In the genomic region with DNA sequence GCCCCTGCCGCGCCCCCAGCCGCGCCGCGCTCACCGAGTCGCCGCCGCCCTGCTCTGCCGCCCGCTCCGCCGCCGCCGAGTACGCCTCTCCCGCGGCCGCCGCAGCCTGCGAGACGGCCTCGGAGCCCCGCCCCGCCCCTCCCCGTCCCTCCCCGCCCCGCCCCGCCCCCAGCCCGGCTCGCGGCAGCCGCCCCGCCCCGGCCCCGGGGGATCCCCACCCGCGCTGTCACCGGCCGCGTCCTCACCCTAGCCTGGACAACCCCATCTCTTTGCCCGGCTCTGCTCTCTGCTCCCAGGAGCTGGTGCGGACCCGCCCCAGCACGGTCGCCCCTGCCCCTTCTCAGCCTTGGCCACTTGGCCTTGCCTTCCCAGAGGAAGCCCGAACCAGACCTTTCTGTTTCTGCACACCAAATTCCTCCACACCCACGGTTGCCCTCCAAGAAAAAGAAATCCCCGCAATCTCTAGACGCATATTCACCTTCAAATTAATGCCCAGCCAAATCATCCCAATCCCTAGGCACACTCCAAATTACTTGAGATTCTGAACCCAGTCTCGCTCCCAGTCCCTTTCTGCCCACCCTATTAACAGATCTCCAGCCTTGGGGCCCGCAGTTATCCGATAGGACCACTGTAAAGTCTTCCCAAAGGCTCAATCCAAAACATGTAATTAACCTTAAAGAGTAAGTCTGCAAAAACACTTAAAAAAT, we compare ENCODE assay signal across 8 cellular contexts. TPM values are rescaled to one million over a fixed set of nuclear protein-coding genes. Genes with fewer than 3 reads are reported as not detected.
DNase-seq lines count a peak whose midpoint lies in the region; ATAC-seq, FAIRE-seq and TF ChIP-seq lines count a peak whose summit lies in the region.

Gene CYRIA, minus strand, starts transcription at position 89 of the 707 bp plus-strand sequence. CDS start 77,715 bp downstream, outside the sequence.

- peak within 1 kb of the TSS; percentile 62 for H3K4me3 ChIP-seq in AG04450 (ENCODE audit: low read depth, low read length)
- H3K4me3 ChIP-seq in bronchial epithelial cell (ENCODE audit: low read depth, low read length): peak within 1 kb of the TSS; percentile 44
- peak within 1 kb of the TSS; percentile 43 to 61 (median 44) for H3K4me3 ChIP-seq in keratinocyte (ENCODE audit: control insufficient read depth in 2 of 3, extremely low read depth in 1 of 3, insufficient read depth in 2 of 3, low read depth in 1 of 3, low read length in 3 of 3)

- H3K9me3 ChIP-seq in AG04450 (ENCODE audit: control insufficient read depth, insufficient read depth, low read length) (no peaks in the 10 kb centered on the region), keratinocyte (ENCODE audit: control insufficient read depth, low read depth, low read length) (no peaks in the 10 kb centered on the region)

- ATAC-seq in GM19328 (IDR thresholded peaks at IDR 0.05; ENCODE audit: unreplicated experiment): peak; percentile 60
- ATAC-seq in HG03469 (IDR thresholded peaks at IDR 0.05; ENCODE audit: unreplicated experiment): peak; percentile 41
- no peak for ATAC-seq in HG03139 (IDR thresholded peaks at IDR 0.05; ENCODE audit: unreplicated experiment)

- H3K27ac ChIP-seq in AG04450 (ENCODE audit: low read depth, low read length) (peak within 1 kb of the TSS; percentile 61), keratinocyte (ENCODE audit: control insufficient read depth, insufficient read depth, low read length) (no peak within 1 kb of the TSS)

- no peaks in the 10 kb centered on the region for H3K79me2 ChIP-seq in keratinocyte (ENCODE audit: control insufficient read depth, insufficient read depth, low read length)

- DNase-seq in AG04450 (ENCODE audit: low read depth, low spot score) (no peak), T-helper 22 cell (ENCODE audit: low read depth) (peak; percentile 2), bronchial epithelial cell (ENCODE audit: low read depth) (no peak), keratinocyte (ENCODE audit: low read depth, low spot score) (no peak)
- peak; percentile 6 to 21 for DNase-seq in stimulated activated CD4-positive, alpha-beta T cell treated with anti-CD3 and anti-CD28 coated beads, Interleukin-12 subunit alpha, Interleukin-12 subunit beta, amount 100 ng/mL, for 24 hours (ENCODE audit: low read depth in 2 of 2)

- dilution Hi-C loops in keratinocyte (cut with MboI; ENCODE audit: extremely low pct_ligation_motif_present, low sequenced_read_pairs): no loop called here

- CTCF ChIA-PET in AG04450 (lab: Charles Lee): interaction anchor here (1.6 to 3.0 kb wide), 2 partner anchors 91 kb away, joined by 7 read pairs; no protein-coding TSS in a partner anchor

- H4K20me1 ChIP-seq in keratinocyte (ENCODE audit: control insufficient read depth, extremely low read depth, insufficient read depth, low read length): no peaks in the 10 kb centered on the region

- H3K36me3 ChIP-seq in bronchial epithelial cell (ENCODE audit: control insufficient read depth, insufficient read depth, low read length) (no peaks in the 10 kb centered on the region), keratinocyte (ENCODE audit: control insufficient read depth in 2 of 2, extremely low read depth in 1 of 2, insufficient read depth in 2 of 2, low read length in 2 of 2) (no peaks in the 10 kb centered on the region)

- no peaks in the 10 kb centered on the region for H3K9me1 ChIP-seq in keratinocyte (ENCODE audit: control insufficient read depth, extremely low read depth, insufficient read depth, low read length)

- H3K9ac ChIP-seq in keratinocyte (ENCODE audit: control insufficient read depth, extremely low read depth, insufficient read depth, low read length): no peak within 1 kb of the TSS

- FAIRE-seq in bronchial epithelial cell (lab: Jason Lieb, UNC) (no peak), keratinocyte (lab: Jason Lieb, UNC) (no peak)

- H3K27me3 ChIP-seq in AG04450 (ENCODE audit: control insufficient read depth, insufficient read depth, low read length) (peaks cover 13% of the 10 kb centered on the region), bronchial epithelial cell (ENCODE audit: control insufficient read depth, insufficient read depth, low read length) (peaks cover 2% of the 10 kb centered on the region), keratinocyte (ENCODE audit: control insufficient read depth, extremely low read depth, insufficient read depth, low read length) (peaks cover 38% of the 10 kb centered on the region)

- H3K4me2 ChIP-seq in keratinocyte (ENCODE audit: control insufficient read depth, extremely low read depth, insufficient read depth, low read depth, low read length): peak within 1 kb of the TSS; percentile 73

- peak within 1 kb of the TSS; percentile 47 for H2AFZ ChIP-seq in keratinocyte (ENCODE audit: control insufficient read depth, low read length)

- peaks cover 8% of the 10 kb centered on the region for H3K4me1 ChIP-seq in keratinocyte (ENCODE audit: control insufficient read depth, extremely low read depth, insufficient read depth, low read length)

- POLR2A ChIA-PET in AG04450 (lab: Yijun Ruan, JAX): no interaction called here

- no peak for TF ChIP-seq CTCF in AG04450 (IDR thresholded peaks at IDR 0.05; ENCODE audit: low read depth, low read length)
- TF ChIP-seq CTCF in bronchial epithelial cell (IDR thresholded peaks at IDR 0.05; ENCODE audit: insufficient read depth, low read length, severe bottlenecking): no peak
- no peak for TF ChIP-seq CTCF in keratinocyte (optimal IDR thresholded peaks at IDR 0.05 in 1 of 3, IDR thresholded peaks at IDR 0.05 in 1 of 3, conservative IDR thresholded peaks at IDR 0.05 in 1 of 3; ENCODE audit: extremely low read depth in 1 of 3, insufficient read depth in 2 of 3, low read length in 3 of 3)

RNA-seq across cellular contexts. Expression of gene CYRIA, which starts in this region (rescaled TPM):
- polyA plus RNA-seq in AG04450 (2011; rRNA removed) (3.7 TPM in 2 replicates), keratinocyte (0.69 to 1.4 TPM (median 0.79 TPM) in 3 replicates)
- polyA minus RNA-seq in AG04450 (2011; rRNA and poly(A)+ RNA removed): 1.9 and 2.8 TPM in 2 replicates
- 0.79 and 4.1 TPM in 2 replicates for total RNA-seq in bronchial epithelial cell
- 4.4 TPM for polyA plus RNA-seq in keratinocyte (2011; ENCODE audit: low read depth)
- 1.1 and 1.9 TPM in 2 replicates for polyA plus RNA-seq in keratinocyte (2011; cell fraction: cytosol; rRNA removed)
- 2.3 TPM in 2 replicates for polyA plus RNA-seq in keratinocyte (2011; cell fraction: nucleus; rRNA removed)
- 0.17 and 3.2 TPM in 2 replicates for polyA plus RNA-seq in keratinocyte (2012; ENCODE audit: low replicate concordance)
- 0.58 to 0.63 TPM in 2 of 3 replicates, not detected in the other for polyA minus RNA-seq in keratinocyte
- 0.58 TPM for polyA minus RNA-seq in keratinocyte (2011; cell fraction: cytosol; rRNA and poly(A)+ RNA removed)
- polyA minus RNA-seq in keratinocyte (2011; cell fraction: nucleus; rRNA and poly(A)+ RNA removed): 1.6 and 2.4 TPM in 2 replicates

Comparison
In these comparisons a context has a peak if more than half of its experiments do, and no peak if none do; other contexts are left out.
1. DNase-seq: peak in T-helper 22 cell (single experiment) and stimulated activated CD4-positive, alpha-beta T cell treated with anti-CD3 and anti-CD28 coated beads, Interleukin-12 subunit alpha, Interleukin-12 subunit beta, amount 100 ng/mL, for 24 hours (2 of 2); none in AG04450 (single experiment), bronchial epithelial cell (single experiment) and keratinocyte (single experiment).
2. Peak in every context shown above with its lines, with median percentiles within 50 percentile points of each other: H3K4me3 ChIP-seq.